22 cellular contexts compared by ENCODE assay signal in the genomic region with DNA sequence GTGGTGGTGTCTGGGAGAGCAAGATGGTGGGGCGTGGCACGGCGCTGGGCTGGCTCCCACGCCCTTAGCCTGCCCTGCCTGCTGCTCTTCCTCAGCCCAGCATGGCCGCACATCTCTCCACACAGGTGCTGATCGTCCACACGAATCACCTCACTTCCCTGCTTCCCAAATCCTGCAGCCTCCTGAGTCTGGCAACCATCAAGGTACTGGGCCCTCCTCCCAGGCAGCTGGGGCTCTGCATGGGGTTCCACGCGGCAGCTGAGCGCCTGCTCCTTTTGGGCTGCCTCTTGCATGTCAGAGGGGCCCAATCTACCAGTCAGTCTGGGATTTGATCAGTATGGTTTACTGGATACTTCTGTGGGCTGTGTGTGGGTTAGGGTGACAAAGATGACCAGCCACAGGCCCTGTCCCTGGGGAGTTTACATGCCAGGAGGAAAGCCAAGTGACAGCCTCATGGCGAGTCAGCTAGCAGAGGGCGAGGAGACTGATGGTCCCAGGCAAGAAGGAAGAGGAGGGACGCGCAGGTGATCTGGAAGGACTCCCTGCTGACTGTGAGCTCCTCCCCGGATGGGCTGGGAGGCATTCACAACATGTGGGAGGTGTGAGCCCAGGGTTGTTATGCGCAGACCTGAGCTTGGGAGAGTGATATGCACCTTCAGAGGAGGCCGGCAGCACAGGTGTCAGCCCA. TPM values are rescaled to one million over a fixed set of nuclear protein-coding genes. Genes with fewer than 3 reads are reported as not detected.
DNase-seq lines count a peak whose midpoint lies in the region; ATAC-seq and TF ChIP-seq lines count a peak whose summit lies in the region.
"Had no signal": no experiment of that assay in that cellular context is flagged by ENCODE, and none has a peak within 500 bp of the region (broad histone marks: within the 10 kb centered on the region; RNA-seq: fewer than 3 reads in every experiment).

No MANE protein-coding gene starts in this region.

- no peak overlapping the region for H2BK120ac ChIP-seq in neuronal stem cell (ENCODE audit: low read depth, low read length)

- no peaks in the 10 kb centered on the region for H3K79me1 ChIP-seq in neuronal stem cell (ENCODE audit: low read depth, low read length)

- no peaks in the 10 kb centered on the region for H3K9me3 Mint-ChIP-seq in central memory CD8-positive, alpha-beta T cell

- no peak overlapping the region for H3K14ac ChIP-seq in neuronal stem cell (ENCODE audit: low read length)

- no peak for ATAC-seq in central memory CD8-positive, alpha-beta T cell (replicated peaks; ENCODE audit: extremely low read depth, poor library complexity, severe bottlenecking)

- no peak overlapping the region for H2AK5ac ChIP-seq in neuronal stem cell (ENCODE audit: low read depth, low read length)

- peak overlapping the region; percentile 70 for H3K27ac Mint-ChIP-seq in central memory CD8-positive, alpha-beta T cell (ENCODE audit: low read depth)

- no peak for TF ChIP-seq POLR2A in NB4 (IDR thresholded peaks at IDR 0.05; ENCODE audit: extremely low read depth, insufficient read length)

- no peak overlapping the region for H3K4me2 ChIP-seq in neuronal stem cell (ENCODE audit: insufficient read depth, low read length, poor library complexity, severe bottlenecking)
- H3K4me2 ChIP-seq: PC-9 had no signal

- no peak overlapping the region for H3K18ac ChIP-seq in neuronal stem cell (ENCODE audit: low read length)

- no peaks in the 10 kb centered on the region for H3K9me3 ChIP-seq in neuronal stem cell (replicated peaks in 1 of 2; ENCODE audit: control insufficient read depth in 2 of 2, insufficient read depth in 1 of 2, low read depth in 1 of 2, low read length in 2 of 2)
- H3K9me3 ChIP-seq: SJSA1 had no signal

- peak overlapping the region; percentile 26 for H3K23ac ChIP-seq in neuronal stem cell (ENCODE audit: low read depth, low read length, poor library complexity)

- no peak for TF ChIP-seq CTCF in NB4 (IDR thresholded peaks at IDR 0.05; ENCODE audit: low read depth, low read length)

- H3K36me3 ChIP-seq in neuronal stem cell (replicated peaks in 1 of 2; ENCODE audit: control insufficient read depth in 2 of 2, insufficient read depth in 2 of 2, low read length in 2 of 2), result peaks cover 15 to 53% of the 10 kb centered on the region in 2 donors

- no peak overlapping the region for H4K8ac ChIP-seq in neuronal stem cell (ENCODE audit: low read depth, low read length)

- H3K4ac ChIP-seq in neuronal stem cell (ENCODE audit: low read length), result no peak overlapping the region

- H3K27me3 ChIP-seq in neuronal stem cell (ENCODE audit: control insufficient read depth in 3 of 3, insufficient read depth in 3 of 3, low read depth in 1 of 3, low read length in 3 of 3), result no peaks in the 10 kb centered on the region
- H3K27me3 ChIP-seq: SJSA1 had no signal

- no peaks in the 10 kb centered on the region for H3K27me3 Mint-ChIP-seq in central memory CD8-positive, alpha-beta T cell

- H2BK12ac ChIP-seq in neuronal stem cell (ENCODE audit: low read length), result no peak overlapping the region

- no peak overlapping the region for H2BK15ac ChIP-seq in neuronal stem cell (ENCODE audit: low read length)

- H3K36me3 Mint-ChIP-seq in central memory CD8-positive, alpha-beta T cell (ENCODE audit: insufficient read depth), result peaks cover 17% of the 10 kb centered on the region

- H3K4me1 ChIP-seq in neuronal stem cell (ENCODE audit: control insufficient read depth in 2 of 2, insufficient read depth in 1 of 2, low read depth in 1 of 2, low read length in 2 of 2), result no peaks in the 10 kb centered on the region

- no CpG with 5 or more reads among the region's 17 CpGs for WGBS in neuronal stem cell (ENCODE audit: extremely low coverage in 2 of 2, insufficient read length in 2 of 2, insufficient replicate concordance in 1 of 2), 2 donors

- peak overlapping the region; percentile 63 for H3K9ac ChIP-seq in neuronal stem cell (ENCODE audit: low read depth, low read length, poor library complexity)

- DNase-seq in ELF-1 (ENCODE audit: low read depth, low spot score) (peak; percentile 60), NB4 (ENCODE audit: low read depth) (peak; percentile 18), neuronal stem cell (ENCODE audit: low spot score) (no peak), mucosa of gallbladder (ENCODE audit: low spot score) (no peak), GM03348 (ENCODE audit: low spot score) (no peak), posterior vena cava (ENCODE audit: low spot score) (no peak), RPMI8226 (no peak)
- DNase-seq in central memory CD8-positive, alpha-beta T cell (ENCODE audit: low spot score in 2 of 2), result no peak
- DNase-seq: AML-193, DMS 273 treated with DMSO at 0.1 percent for 48 hours, DND-41, GDM1, KG1, MV-4-11, NCI-H1417, NCI-H187 treated with DMSO at 0.1 percent for 48 hours, NCI-H2227 treated with DMSO at 0.1 percent for 48 hours, NCI-H510A treated with DMSO at 0.1 percent for 48 hours, PC-9 had no signal

- H3K4me3 Mint-ChIP-seq in central memory CD8-positive, alpha-beta T cell, result no peak overlapping the region

- H2AFZ ChIP-seq in neuronal stem cell (ENCODE audit: low read length), result no peak overlapping the region
- H2AFZ ChIP-seq: PC-9 had no signal

- H4K91ac ChIP-seq in neuronal stem cell (ENCODE audit: low read depth, low read length, poor library complexity), result no peak overlapping the region

- no peak overlapping the region for H3K4me3 ChIP-seq in NB4 (ENCODE audit: low read depth, low read length)
- peak overlapping the region in 1 of 2 donors; percentile 32 for H3K4me3 ChIP-seq in neuronal stem cell (ENCODE audit: low read length in 2 of 2)
- H3K4me3 ChIP-seq: PC-9, SJSA1 had no signal

- H2BK5ac ChIP-seq in neuronal stem cell (ENCODE audit: low read length), result no peak overlapping the region

- no peak overlapping the region for H3K27ac ChIP-seq in neuronal stem cell (replicated peaks; ENCODE audit: low read length)
- H3K27ac ChIP-seq: 22Rv1, C4-2B, PC-9, SJSA1 had no signal

- intact Hi-C loops in posterior vena cava (cut with DNase I), result no loop called here

- peaks cover 12% of the 10 kb centered on the region for H3K4me1 Mint-ChIP-seq in central memory CD8-positive, alpha-beta T cell

RNA-seq across cellular contexts. Expression of gene LRSAM1, which starts 6.0 kb away (rescaled TPM):
- 7.6 TPM for polyA plus RNA-seq in neuronal stem cell (2013, experiment 1 of 2)
- 7.2 TPM for polyA plus RNA-seq in neuronal stem cell (2013, experiment 2 of 2)
- total RNA-seq in mucosa of gallbladder, result 30.1 TPM
- total RNA-seq in posterior vena cava, result 10 to 100 TPM; 15.6 to 16.9 TPM

RNA-seq across cellular contexts. Expression of gene RPL12, which starts 6.1 kb away (rescaled TPM):
- 3,244 TPM for polyA plus RNA-seq in neuronal stem cell (2013, experiment 1 of 2)
- 3,233 TPM for polyA plus RNA-seq in neuronal stem cell (2013, experiment 2 of 2)
- total RNA-seq in mucosa of gallbladder (764 TPM), posterior vena cava (1,000 to 10,000 TPM in 1 of 2 donors, 100 to 1,000 TPM in 1; 993 to 1,044 TPM)

RNA-seq across cellular contexts. Expression of gene ZNF79, which starts 33.2 kb away (rescaled TPM):
- polyA plus RNA-seq in neuronal stem cell (2013, experiment 1 of 2), result 3.2 TPM
- 3.3 TPM for polyA plus RNA-seq in neuronal stem cell (2013, experiment 2 of 2)
- total RNA-seq in mucosa of gallbladder (7.6 TPM), posterior vena cava (1 to 10 TPM; 6.5 to 8.0 TPM)

Comparison
In these comparisons a context has a peak if more than half of its experiments do, and no peak if none do; other contexts are left out.
1. DNase-seq: peak in ELF-1 (single experiment) and NB4 (single experiment); none in central memory CD8-positive, alpha-beta T cell (0 of 2), neuronal stem cell (single experiment), mucosa of gallbladder (single experiment), GM03348 (single experiment), posterior vena cava (single experiment) and RPMI8226 (single experiment).